Comparison of ENCODE assay signal across 15 cellular contexts in the genomic region with DNA sequence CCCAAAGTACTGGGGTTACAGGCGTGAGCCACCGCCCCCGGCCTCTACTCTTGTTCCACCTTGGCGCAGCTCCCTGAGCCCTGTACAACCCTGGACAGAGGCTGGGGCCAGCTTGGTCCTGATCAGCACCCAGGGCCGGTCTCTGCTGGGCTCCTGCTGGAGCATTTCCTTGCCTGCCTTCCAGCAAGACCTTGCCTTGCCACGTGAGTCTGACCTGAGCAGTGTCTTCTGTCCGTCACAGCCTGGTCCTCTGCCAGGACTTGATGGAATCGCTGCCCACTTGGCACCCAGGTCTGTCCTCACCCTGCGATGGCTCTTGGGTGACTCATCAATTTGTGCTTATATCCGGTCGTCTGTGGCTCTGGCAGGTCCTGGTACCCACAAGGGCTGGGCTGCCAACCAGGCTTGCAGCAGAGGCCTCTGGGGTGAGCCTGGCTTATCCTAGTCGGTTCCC. TPM values are rescaled to one million over a fixed set of nuclear protein-coding genes. Genes with fewer than 3 reads are reported as not detected.
DNase-seq lines count a peak whose midpoint lies in the region; ATAC-seq and TF ChIP-seq lines count a peak whose summit lies in the region.
"Had no signal": no experiment of that assay in that cellular context is flagged by ENCODE, and none has a peak within 500 bp of the region (broad histone marks: within the 10 kb centered on the region; RNA-seq: fewer than 3 reads in every experiment).

No MANE protein-coding gene starts in this region.

- RAD21 ChIA-PET in HCT116 (lab: Charles Lee; ENCODE audit: low non-redundant PET in 1 of 2, low total read pairs in 2 of 2, uncharacterized antibody in 2 of 2, unreplicated experiment in 2 of 2) = no interaction called here

- no peak for TF ChIP-seq RAD21 in HCT116 (IDR thresholded peaks at IDR 0.05; ENCODE audit: low read depth)

- H3K4me1 Mint-ChIP-seq in immature natural killer cell = no peaks in the 10 kb centered on the region

- H3K4me3 Mint-ChIP-seq in immature natural killer cell = no peak overlapping the region
- H3K4me3 Mint-ChIP-seq: CD14-positive monocyte, natural killer cell had no signal

- TF ChIP-seq CTCF in HCT116 (IDR thresholded peaks at IDR 0.05 in 2 of 3, conservative IDR thresholded peaks at IDR 0.05 in 1 of 3; ENCODE audit: borderline replicate concordance in 1 of 3, insufficient read depth in 1 of 3, low read depth in 2 of 3, low read length in 2 of 3) (no peak), esophagus muscularis mucosa (IDR thresholded peaks at IDR 0.05) (no peak), retinal pigment epithelial cell (conservative IDR thresholded peaks at IDR 0.05; ENCODE audit: low read depth, low read length) (no peak), ovary (IDR thresholded peaks at IDR 0.05) (no peak)

- POLR2A ChIA-PET in HCT116 (lab: Charles Lee) = no interaction called here

- no peak for TF ChIP-seq POLR2A in HCT116 (IDR thresholded peaks at IDR 0.05; ENCODE audit: borderline replicate concordance, extremely low read depth, insufficient read depth, insufficient read length)
- TF ChIP-seq POLR2A in esophagus muscularis mucosa (IDR thresholded peaks at IDR 0.05; ENCODE audit: low read depth) = no peak
- TF ChIP-seq POLR2A in ovary (IDR thresholded peaks at IDR 0.05) = no peak

- H2AFZ ChIP-seq in HCT116 (ENCODE audit: low read depth, low read length, poor library complexity, severe bottlenecking) = no peak overlapping the region

- H3K4me1 ChIP-seq in HCT116 (ENCODE audit: control insufficient read depth in 1 of 2, insufficient read depth in 2 of 2, low read length in 2 of 2) (peaks cover 8 to 20% of the 10 kb centered on the region in 2 experiments; a peak in 3 of 4 replicates), esophagus muscularis mucosa (peaks cover 19 to 57% (median 45%) of the 10 kb centered on the region in 4 donors), ovary (ENCODE audit: insufficient read depth) (peaks cover 8% of the 10 kb centered on the region)
- H3K4me1 ChIP-seq: body of pancreas had no signal

- ATAC-seq in HCT116 = peak; percentile 59
- ATAC-seq: body of pancreas had no signal

- H3K27ac ChIP-seq in HCT116 (ENCODE audit: low read depth, low read length) = no peak overlapping the region
- peak overlapping the region; percentile 59 to 69 (median 62) for H3K27ac ChIP-seq in esophagus muscularis mucosa (replicated peaks in 1 of 4)
- no peak overlapping the region for H3K27ac ChIP-seq in ovary
- H3K27ac ChIP-seq: body of pancreas, HL-60 had no signal

- WGBS in esophagus muscularis mucosa = 64% methylated on average over 11 of the region's 12 CpGs
- 86 to 91% (median 91%) methylated on average over 12 of the region's 12 CpGs for WGBS in ovary, 3 donors

- H3K79me2 ChIP-seq in HCT116 (ENCODE audit: insufficient read depth, low read length) = no peaks in the 10 kb centered on the region

- H3K9me2 ChIP-seq in HCT116 (ENCODE audit: insufficient read depth) = no peaks in the 10 kb centered on the region

- DNase-seq in HCT116 (ENCODE audit: low read depth, low spot score) (no peak), RPMI8226 (peak; percentile 82), esophagus muscularis mucosa (ENCODE audit: extremely low spot score) (no peak), retinal pigment epithelial cell (ENCODE audit: low read depth) (peak; percentile 35), ovary (no peak), CD1c-positive myeloid dendritic cell (ENCODE audit: extremely low spot score) (no peak), NCI-H774 (lab: John Stamatoyannopoulos, UW) (no peak), immature natural killer cell (no peak)
- DNase-seq: activated CD4-positive, alpha-beta T cell treated with anti-CD3 and anti-CD28 coated beads, Interleukin-2, amount 50 U/mL, for 48 hours; kidney glomerular epithelial cell; natural killer cell; NCI-H510A had no signal

- no peaks in the 10 kb centered on the region for H3K36me3 Mint-ChIP-seq in immature natural killer cell
- H3K36me3 Mint-ChIP-seq: natural killer cell had no signal

- H3K4me2 ChIP-seq in HCT116 (ENCODE audit: low read length) = peak overlapping the region; percentile 31; the same call in 1 of the 2 replicates

- no peaks in the 10 kb centered on the region for H3K9me3 Mint-ChIP-seq in immature natural killer cell
- H3K9me3 Mint-ChIP-seq: natural killer cell had no signal

- H4K20me1 ChIP-seq in HCT116 (ENCODE audit: insufficient read depth) = no peaks in the 10 kb centered on the region

- H3K36me3 ChIP-seq in HCT116 (ENCODE audit: control insufficient read depth in 1 of 2, insufficient read depth in 2 of 2, low read length in 2 of 2) (no peaks in the 10 kb centered on the region), esophagus muscularis mucosa (no peaks in the 10 kb centered on the region), ovary (no peaks in the 10 kb centered on the region)

- H3K4me3 ChIP-seq in HCT116 (replicated peaks in 1 of 2; ENCODE audit: low read depth in 1 of 2, low read length in 2 of 2) = no peak overlapping the region
- no peak overlapping the region for H3K4me3 ChIP-seq in esophagus muscularis mucosa
- no peak overlapping the region for H3K4me3 ChIP-seq in retinal pigment epithelial cell (ENCODE audit: low read length)
- no peak overlapping the region for H3K4me3 ChIP-seq in ovary
- H3K4me3 ChIP-seq: body of pancreas had no signal

- intact Hi-C loops in HCT116 (cut with micrococcal nuclease) (no loop called here), esophagus muscularis mucosa (cut with DNase I) (no loop called here), ovary (cut with DNase I) (no loop called here)

- H3K27me3 ChIP-seq in HCT116 (ENCODE audit: insufficient read depth, low read length) (no peaks in the 10 kb centered on the region), esophagus muscularis mucosa (no peaks in the 10 kb centered on the region), ovary (no peaks in the 10 kb centered on the region)
- H3K27me3 ChIP-seq: body of pancreas had no signal

- CTCF ChIA-PET in HCT116 (lab: Charles Lee) = interaction anchor here (1.1 to 1.9 kb wide), 2 partner anchors 9 to 825 kb away, joined by 3 to 4 read pairs; no protein-coding TSS in a partner anchor

- H3K9me3 ChIP-seq in HCT116 (ENCODE audit: control insufficient read depth in 1 of 2, insufficient read depth in 1 of 2, low read depth in 1 of 2, low read length in 2 of 2) (no peaks in the 10 kb centered on the region), esophagus muscularis mucosa (no peaks in the 10 kb centered on the region), ovary (no peaks in the 10 kb centered on the region)
- H3K9me3 ChIP-seq: body of pancreas had no signal

- no peak overlapping the region for H3K27ac Mint-ChIP-seq in immature natural killer cell
- H3K27ac Mint-ChIP-seq: natural killer cell had no signal

- no TSS peak for BruUV-seq in HCT116 (replicated peaks; lab: Mats Ljungman, UMichigan)

- peaks cover 0 to 6% (median 2%) of the 10 kb centered on the region in 3 donors for H3K27me3 Mint-ChIP-seq in immature natural killer cell (ENCODE audit: low read depth in 3 of 3)

- no peak overlapping the region for H3K9ac ChIP-seq in HCT116 (ENCODE audit: low read length)

- TF ChIP-seq EP300 in esophagus muscularis mucosa (IDR thresholded peaks at IDR 0.05) = no peak
- TF ChIP-seq EP300 in ovary (IDR thresholded peaks at IDR 0.05) = no peak

TF ChIP-seq in HCT116, 20 proteins besides CTCF, POLR2A, EP300 and RAD21:
- TF ChIP-seq, protein P1, sequence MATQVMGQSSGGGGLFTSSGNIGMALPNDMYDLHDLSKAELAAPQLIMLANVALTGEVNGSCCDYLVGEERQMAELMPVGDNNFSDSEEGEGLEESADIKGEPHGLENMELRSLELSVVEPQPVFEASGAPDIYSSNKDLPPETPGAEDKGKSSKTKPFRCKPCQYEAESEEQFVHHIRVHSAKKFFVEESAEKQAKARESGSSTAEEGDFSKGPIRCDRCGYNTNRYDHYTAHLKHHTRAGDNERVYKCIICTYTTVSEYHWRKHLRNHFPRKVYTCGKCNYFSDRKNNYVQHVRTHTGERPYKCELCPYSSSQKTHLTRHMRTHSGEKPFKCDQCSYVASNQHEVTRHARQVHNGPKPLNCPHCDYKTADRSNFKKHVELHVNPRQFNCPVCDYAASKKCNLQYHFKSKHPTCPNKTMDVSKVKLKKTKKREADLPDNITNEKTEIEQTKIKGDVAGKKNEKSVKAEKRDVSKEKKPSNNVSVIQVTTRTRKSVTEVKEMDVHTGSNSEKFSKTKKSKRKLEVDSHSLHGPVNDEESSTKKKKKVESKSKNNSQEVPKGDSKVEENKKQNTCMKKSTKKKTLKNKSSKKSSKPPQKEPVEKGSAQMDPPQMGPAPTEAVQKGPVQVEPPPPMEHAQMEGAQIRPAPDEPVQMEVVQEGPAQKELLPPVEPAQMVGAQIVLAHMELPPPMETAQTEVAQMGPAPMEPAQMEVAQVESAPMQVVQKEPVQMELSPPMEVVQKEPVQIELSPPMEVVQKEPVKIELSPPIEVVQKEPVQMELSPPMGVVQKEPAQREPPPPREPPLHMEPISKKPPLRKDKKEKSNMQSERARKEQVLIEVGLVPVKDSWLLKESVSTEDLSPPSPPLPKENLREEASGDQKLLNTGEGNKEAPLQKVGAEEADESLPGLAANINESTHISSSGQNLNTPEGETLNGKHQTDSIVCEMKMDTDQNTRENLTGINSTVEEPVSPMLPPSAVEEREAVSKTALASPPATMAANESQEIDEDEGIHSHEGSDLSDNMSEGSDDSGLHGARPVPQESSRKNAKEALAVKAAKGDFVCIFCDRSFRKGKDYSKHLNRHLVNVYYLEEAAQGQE (IDR thresholded peaks at IDR 0.05; ENCODE audit: low read depth) = no peak
- no peak for TF ChIP-seq EZH2phosphoT487 (IDR thresholded peaks at IDR 0.05; ENCODE audit: borderline replicate concordance)
- TF ChIP-seq EGR1 (IDR thresholded peaks at IDR 0.05; ENCODE audit: low read depth) = no peak
- no peak for TF ChIP-seq TCF7L2 (IDR thresholded peaks at IDR 0.05; ENCODE audit: borderline replicate concordance, extremely low read depth, insufficient read depth, insufficient read length)

RNA-seq across cellular contexts. Expression of gene SULF2, which starts 10.0 kb away (rescaled TPM):
- total RNA-seq in HCT116 (2021; ENCODE audit: unreplicated experiment) (13.0 TPM), esophagus muscularis mucosa (100 to 1,000 TPM in 3 of 4 donors, 10 to 100 TPM in 1; 78.7 to 243 (median 138) TPM), ovary (100 to 1,000 TPM; 128 to 423 (median 362) TPM)
- polyA plus RNA-seq in HCT116 (2012) = 6.1 and 7.0 TPM in 2 replicates
- polyA plus RNA-seq in ovary (100 to 1,000 TPM; 170 to 406 TPM), immature natural killer cell (1 to 10 TPM; 1.3 to 3.7 (median 3.0) TPM)

Comparison
In these comparisons a context has a peak if more than half of its experiments do, and no peak if none do; other contexts are left out.
1. DNase-seq: peak in RPMI8226 (single experiment) and retinal pigment epithelial cell (single experiment); none in HCT116 (single experiment), esophagus muscularis mucosa (single experiment), ovary (0 of 5), CD1c-positive myeloid dendritic cell (single experiment), NCI-H774 (single experiment) and immature natural killer cell (0 of 3).
2. H3K27ac ChIP-seq: peak in esophagus muscularis mucosa (4 of 4); none in HCT116 (single experiment) and ovary (0 of 2).